ENCODE assay signal across 7 cellular contexts in genomic region chr3:89234620-89235019, GRCh38.
"Had no signal": no experiment of that assay in that cellular context is flagged by ENCODE, and none has a peak within 500 bp of the region (broad histone marks: within the 10 kb centered on the region; RNA-seq: fewer than 3 reads in every experiment).

No MANE protein-coding gene starts in this region.

- H3K27ac ChIP-seq: HL-60, KMS-11 had no signal

- DNase-seq: Karpas-422, KBM-7, KG1 had no signal

- FAIRE-seq: HTR-8/SVneo, K562 had no signal

- H3K4me3 ChIP-seq: K562 had no signal

- H3K9ac ChIP-seq: KMS-11 had no signal

- ATAC-seq: K562 had no signal

- H3K4me2 ChIP-seq: KMS-11 had no signal
